Comparison of ENCODE assay signal across 16 cellular contexts in genomic region chr13:110239280-110240120, GRCh38.
A peak's percentile ranks its signal among the peaks of the same experiment; 100 is the strongest.
DNase-seq lines count a peak whose midpoint lies in the region; ATAC-seq and TF ChIP-seq lines count a peak whose summit lies in the region.
"Had no signal": no experiment of that assay in that cellular context is flagged by ENCODE, and none has a peak within 500 bp of the region (broad histone marks: within the 10 kb centered on the region; RNA-seq: fewer than 3 reads in every experiment).

No MANE protein-coding gene starts in this region.

- peaks cover 8% of the 10 kb centered on the region for H3K27me3 Mint-ChIP-seq in endothelial cell (ENCODE audit: unreplicated experiment)
- H3K27me3 Mint-ChIP-seq in GM23338 (ENCODE audit: insufficient read depth, low read depth, poor library complexity), result no peaks in the 10 kb centered on the region

- H3K27me3 ChIP-seq in heart right ventricle (no peaks in the 10 kb centered on the region), osteoblast (ENCODE audit: insufficient read depth, low read length) (no peaks in the 10 kb centered on the region), aorta (ENCODE audit: control insufficient read depth in 1 of 2, insufficient read depth in 2 of 2, low read length in 1 of 2) (no peaks in the 10 kb centered on the region), GM23338 (ENCODE audit: insufficient read depth) (no peaks in the 10 kb centered on the region)
- H3K27me3 ChIP-seq: neural progenitor cell had no signal

- H3K9me3 ChIP-seq in heart right ventricle (no peaks in the 10 kb centered on the region), osteoblast (ENCODE audit: low read depth, low read length) (no peaks in the 10 kb centered on the region), aorta (ENCODE audit: control insufficient read depth, low read length) (no peaks in the 10 kb centered on the region)

- no peaks in the 10 kb centered on the region for H3K9me2 ChIP-seq in GM23338 (ENCODE audit: insufficient read depth)

- H3K27ac ChIP-seq in heart right ventricle (peak overlapping the region; percentile 50 to 89 (median 72)), osteoblast (ENCODE audit: low read depth, low read length) (no peak overlapping the region), aorta (ENCODE audit: low read depth in 1 of 2, low read length in 2 of 2) (peak overlapping the region; percentile 31 to 42), GM23338 (ENCODE audit: low read depth) (no peak overlapping the region)
- H3K27ac ChIP-seq: neural progenitor cell had no signal

- intact Hi-C loops in heart right ventricle (cut with DNase I), result loop anchor here in 5 of 10 donors (5.0 to 10.0 kb wide), 3 partner anchors 65 to 173 kb away; partner anchors contain the start of genes COL4A1 (in 4 of the 5) and COL4A2 (in 4 of the 5)
- intact Hi-C loops in Right ventricle myocardium inferior (cut with DNase I), result loop anchor here (10.0 kb wide), 1 partner anchor 475 kb away; the partner anchor contains the start of gene ING1
- intact Hi-C loops in aorta (cut with DNase I), result loop anchor here in 1 of 2 donors (5.0 to 10.0 kb wide), 2 partner anchors 68 to 175 kb away; partner anchors contain the start of genes COL4A1 and COL4A2

- H3K79me2 ChIP-seq in osteoblast (ENCODE audit: insufficient read depth, low read length) (peaks cover 25% of the 10 kb centered on the region), GM23338 (replicated peaks; ENCODE audit: insufficient read depth) (no peaks in the 10 kb centered on the region; the same call in 1 of the 2 replicates)

- H4K20me1 ChIP-seq in osteoblast (ENCODE audit: insufficient read depth, low read length) (peaks cover 4% of the 10 kb centered on the region), GM23338 (replicated peaks; ENCODE audit: insufficient read depth) (no peaks in the 10 kb centered on the region; the same call in 1 of the 2 replicates)

- H3K4me3 ChIP-seq in heart right ventricle (no peak overlapping the region), osteoblast (ENCODE audit: insufficient read depth, low read length) (no peak overlapping the region), aorta (ENCODE audit: low read length in 2 of 2) (no peak overlapping the region), GM23338 (no peak overlapping the region)
- H3K4me3 ChIP-seq: neural progenitor cell had no signal

- H2AFZ ChIP-seq in osteoblast (ENCODE audit: low read length) (no peak overlapping the region), GM23338 (no peak overlapping the region)
- H2AFZ ChIP-seq: neural progenitor cell had no signal

- H3K9me3 Mint-ChIP-seq in endothelial cell (ENCODE audit: unreplicated experiment) (no peaks in the 10 kb centered on the region), GM23338 (no peaks in the 10 kb centered on the region)
- H3K9me3 Mint-ChIP-seq: CD8-positive, alpha-beta memory T cell; neural progenitor cell had no signal

- H3K4me2 ChIP-seq in osteoblast (ENCODE audit: insufficient read depth, low read length), result no peak overlapping the region
- H3K4me2 ChIP-seq in GM23338, result no peak overlapping the region
- H3K4me2 ChIP-seq: neural progenitor cell had no signal

- H3K4me3 Mint-ChIP-seq in endothelial cell (ENCODE audit: unreplicated experiment) (no peak overlapping the region), GM23338 (no peak overlapping the region)
- H3K4me3 Mint-ChIP-seq: CD8-positive, alpha-beta memory T cell; neural progenitor cell had no signal

- H3F3A ChIP-seq in GM23338 (replicated peaks; ENCODE audit: low read depth), result no peaks in the 10 kb centered on the region

- H3K36me3 ChIP-seq in heart right ventricle (peaks cover 0 to 40% (median 0%) of the 10 kb centered on the region in 9 donors), osteoblast (ENCODE audit: insufficient read depth, low read length) (peaks cover 58% of the 10 kb centered on the region), aorta (ENCODE audit: control insufficient read depth in 1 of 2, insufficient read depth in 2 of 2, low read length in 1 of 2) (no peaks in the 10 kb centered on the region), GM23338 (ENCODE audit: insufficient read depth) (no peaks in the 10 kb centered on the region)
- H3K36me3 ChIP-seq: neural progenitor cell had no signal

- no peak for ATAC-seq in heart right ventricle
- ATAC-seq in Right ventricle myocardium inferior, result no peak
- no peak for ATAC-seq in aorta (ENCODE audit: low FRiP score)
- ATAC-seq in GM23338, result no peak
- ATAC-seq: HepG2 had no signal

- H3K4me1 ChIP-seq in heart right ventricle (peaks cover 32 to 100% (median 97%) of the 10 kb centered on the region in 9 donors), osteoblast (ENCODE audit: insufficient read depth, low read length) (peaks cover 6% of the 10 kb centered on the region), aorta (ENCODE audit: control insufficient read depth in 1 of 2, insufficient read depth in 2 of 2, low read length in 2 of 2) (peaks cover 3 to 7% of the 10 kb centered on the region in 2 donors), GM23338 (ENCODE audit: insufficient read depth) (peaks cover 8% of the 10 kb centered on the region; the same call in 1 of the 2 replicates)
- H3K4me1 ChIP-seq: neural progenitor cell had no signal

- H3K27ac Mint-ChIP-seq in endothelial cell (ENCODE audit: unreplicated experiment) (peak overlapping the region; percentile 96), GM23338 (no peak overlapping the region)
- H3K27ac Mint-ChIP-seq: CD8-positive, alpha-beta memory T cell; neural progenitor cell had no signal

- TF ChIP-seq CTCF in heart right ventricle (IDR thresholded peaks at IDR 0.05) (peak in 3 of 9 donors; percentile 14 to 43 (median 20)), endothelial cell (IDR thresholded peaks at IDR 0.05; ENCODE audit: unreplicated experiment) (no peak), osteoblast (IDR thresholded peaks at IDR 0.05; ENCODE audit: extremely low read depth, low read depth, low read length) (peak; percentile 27), GM23338 (conservative IDR thresholded peaks at IDR 0.05; ENCODE audit: low read depth in 2 of 2) (no peak)

- H3K4me1 Mint-ChIP-seq in endothelial cell (ENCODE audit: unreplicated experiment) (peaks cover 70% of the 10 kb centered on the region), GM23338 (peaks cover 11% of the 10 kb centered on the region)
- H3K4me1 Mint-ChIP-seq: CD8-positive, alpha-beta memory T cell had no signal

- 40 to 58% methylated on average over 5 of the region's 5 CpGs for whole genome bisulfite sequencing in heart right ventricle, 2 donors
- WGBS in aorta, 2 donors, result 38 to 41% methylated on average over 5 of the region's 5 CpGs

- H3K36me3 Mint-ChIP-seq in endothelial cell (ENCODE audit: low read depth, unreplicated experiment) (peaks cover 21% of the 10 kb centered on the region), GM23338 (ENCODE audit: low read depth) (no peaks in the 10 kb centered on the region)
- H3K36me3 Mint-ChIP-seq: CD8-positive, alpha-beta memory T cell had no signal

- DNase-seq in heart right ventricle (no peak), Right ventricle myocardium inferior (ENCODE audit: missing footprints) (no peak), endothelial cell (ENCODE audit: low spot score) (peak; percentile 3), osteoblast (ENCODE audit: insufficient read length, low spot score, missing footprints) (no peak), aorta (no peak), D341Med (ENCODE audit: low spot score) (no peak), NCI-H1930 (lab: John Stamatoyannopoulos, UW) (no peak), GM23338 (ENCODE audit: low spot score) (no peak)
- DNase-seq: activated CD8-positive, alpha-beta memory T cell treated with anti-CD3 and anti-CD28 coated beads for 24 hours; activated effector memory CD4-positive, alpha-beta T cell treated with Interleukin-2 at 50 U/mL for 16 hours; CD8-positive, alpha-beta memory T cell; MM.1S; stimulated activated CD4-positive, alpha-beta T cell treated with anti-CD3 and anti-CD28 coated beads, Interleukin-4, amount 100 ng/mL, for 4 hours; trophoblast cell had no signal

TF ChIP-seq in GM23338, 12 proteins besides CTCF, POLR2A, EP300 and RAD21:
- no peak for TF ChIP-seq POLR2AphosphoS5 (IDR thresholded peaks at IDR 0.05; ENCODE audit: low read depth)

Comparison
In these comparisons a context has a peak if more than half of its experiments do, and no peak if none do; other contexts are left out.
1. H3K27ac ChIP-seq: peak in heart right ventricle (10 of 10) and aorta (2 of 2); none in osteoblast (single experiment) and GM23338 (single experiment).